ENCODE assay signal across 1 cellular context in the genomic region with DNA sequence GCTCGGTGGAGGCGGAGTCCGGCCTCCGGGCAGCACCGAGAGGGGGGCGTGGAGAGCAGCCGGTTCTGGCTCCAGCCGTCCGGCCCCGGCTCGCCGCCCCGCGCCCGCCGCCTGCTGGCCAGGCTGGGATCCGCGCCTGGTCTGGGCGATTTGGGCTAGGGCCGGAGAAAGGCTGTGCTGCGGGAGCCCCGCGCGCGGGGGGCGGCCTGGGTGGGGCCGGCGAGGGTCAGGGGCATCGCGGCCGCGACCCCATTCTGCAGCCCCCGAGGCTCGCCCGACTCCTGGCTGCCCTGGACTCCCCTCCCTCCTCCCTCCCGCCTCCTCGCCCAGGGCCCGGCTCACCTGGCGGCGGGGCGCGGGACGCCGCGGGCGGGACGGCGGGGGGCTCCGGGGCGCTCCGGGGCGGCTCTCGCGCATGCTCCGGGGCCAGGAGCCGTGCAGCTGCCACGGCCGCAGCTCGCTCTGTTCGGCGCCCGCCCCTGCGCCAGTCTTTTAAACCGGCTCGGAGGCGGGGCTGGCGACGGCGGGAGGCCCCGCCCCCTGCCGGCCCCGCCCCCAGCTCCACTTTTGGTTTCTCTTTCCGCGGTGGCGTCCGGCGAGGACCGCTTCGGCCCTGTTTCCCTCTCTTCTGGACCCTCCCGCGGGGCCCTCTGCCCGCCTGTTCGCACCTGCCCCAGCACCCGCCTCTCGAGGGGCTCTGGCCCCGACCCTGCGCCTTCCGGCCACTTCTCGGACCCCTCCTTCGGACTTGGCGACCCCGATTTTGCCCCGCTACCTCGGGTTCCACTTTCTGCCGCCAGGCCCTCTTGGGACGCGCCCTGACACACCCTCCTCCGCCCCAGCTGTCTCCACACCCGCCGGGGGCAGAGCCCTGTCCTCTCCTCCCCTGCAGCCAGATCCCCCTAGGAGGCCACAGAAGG.
TF ChIP-seq lines count a peak whose summit lies in the region.

A gene with protein sequence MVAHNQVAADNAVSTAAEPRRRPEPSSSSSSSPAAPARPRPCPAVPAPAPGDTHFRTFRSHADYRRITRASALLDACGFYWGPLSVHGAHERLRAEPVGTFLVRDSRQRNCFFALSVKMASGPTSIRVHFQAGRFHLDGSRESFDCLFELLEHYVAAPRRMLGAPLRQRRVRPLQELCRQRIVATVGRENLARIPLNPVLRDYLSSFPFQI (minus strand): TSS at position 468 of the 920 bp plus-strand sequence. CDS start 726 bp downstream, outside the sequence.

TF ChIP-seq in HepG2, 621 proteins besides CTCF, POLR2A, EP300 and RAD21 (continued from another document and continues in another):
- TF ChIP-seq, protein P1, sequence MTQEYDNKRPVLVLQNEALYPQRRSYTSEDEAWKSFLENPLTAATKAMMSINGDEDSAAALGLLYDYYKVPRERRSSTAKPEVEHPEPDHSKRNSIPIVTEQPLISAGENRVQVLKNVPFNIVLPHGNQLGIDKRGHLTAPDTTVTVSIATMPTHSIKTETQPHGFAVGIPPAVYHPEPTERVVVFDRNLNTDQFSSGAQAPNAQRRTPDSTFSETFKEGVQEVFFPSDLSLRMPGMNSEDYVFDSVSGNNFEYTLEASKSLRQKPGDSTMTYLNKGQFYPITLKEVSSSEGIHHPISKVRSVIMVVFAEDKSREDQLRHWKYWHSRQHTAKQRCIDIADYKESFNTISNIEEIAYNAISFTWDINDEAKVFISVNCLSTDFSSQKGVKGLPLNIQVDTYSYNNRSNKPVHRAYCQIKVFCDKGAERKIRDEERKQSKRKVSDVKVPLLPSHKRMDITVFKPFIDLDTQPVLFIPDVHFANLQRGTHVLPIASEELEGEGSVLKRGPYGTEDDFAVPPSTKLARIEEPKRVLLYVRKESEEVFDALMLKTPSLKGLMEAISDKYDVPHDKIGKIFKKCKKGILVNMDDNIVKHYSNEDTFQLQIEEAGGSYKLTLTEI (CRISPR knock-in tag; conservative IDR thresholded peaks at IDR 0.05) = no peak
- TF ChIP-seq ZSCAN30 (CRISPR knock-in tag; IDR thresholded peaks at IDR 0.05) (no peak; the same call in 1 of the 2 replicates), ZNF556 (CRISPR knock-in tag; IDR thresholded peaks at IDR 0.05; ENCODE audit: borderline replicate concordance) (0 out of 2 replicates have a peak, but pooled peaks have one; percentile 59), TAF15 (IDR thresholded peaks at IDR 0.05; ENCODE audit: low read depth, low read length, poor library complexity, severe bottlenecking) (no peak), HDAC1 (CRISPR knock-in tag; IDR thresholded peaks at IDR 0.05) (peak; percentile 57), ZFP82 (CRISPR knock-in tag; IDR thresholded peaks at IDR 0.05; ENCODE audit: borderline replicate concordance) (no peak; the same call in none of the 2 replicates), PHF8 (CRISPR knock-in tag; IDR thresholded peaks at IDR 0.05) (peak; percentile 91), ZNF773 (CRISPR knock-in tag; IDR thresholded peaks at IDR 0.05; ENCODE audit: borderline replicate concordance) (0 out of 2 replicates have a peak, but pooled peaks have one; percentile 59), FOXJ3 (CRISPR knock-in tag; IDR thresholded peaks at IDR 0.05; ENCODE audit: borderline replicate concordance) (peak; percentile 61), XRCC5 (optimal IDR thresholded peaks at IDR 0.05; ENCODE audit: low read length) (peak; percentile 87), MYC (CRISPR knock-in tag; IDR thresholded peaks at IDR 0.05; ENCODE audit: borderline replicate concordance) (peak; percentile 49), GTF3A (CRISPR knock-in tag; conservative IDR thresholded peaks at IDR 0.05) (no peak), SRSF9 (IDR thresholded peaks at IDR 0.05; ENCODE audit: borderline replicate concordance, insufficient read depth, low read depth, low read length, poor library complexity, severe bottlenecking) (no peak), ZNF264 (CRISPR knock-in tag; IDR thresholded peaks at IDR 0.05) (peak; percentile 64; the same call in 1 of the 2 replicates), HCFC1 (IDR thresholded peaks at IDR 0.05; ENCODE audit: low read depth, low read length) (no peak; the same call in 1 of the 2 replicates), IRX3 (CRISPR knock-in tag; IDR thresholded peaks at IDR 0.05; ENCODE audit: borderline replicate concordance, low read depth) (no peak), ATAD3A (CRISPR knock-in tag; IDR thresholded peaks at IDR 0.05) (no peak), POLR2AphosphoS5 (IDR thresholded peaks at IDR 0.05; ENCODE audit: low read depth, low read length) (peak; percentile 95), ZNF768 (CRISPR knock-in tag; IDR thresholded peaks at IDR 0.05) (peak; percentile 77), ZNF20 (CRISPR knock-in tag; IDR thresholded peaks at IDR 0.05) (peak; percentile 44), DR1 (CRISPR knock-in tag; IDR thresholded peaks at IDR 0.05) (peak; percentile 96), GZF1 (CRISPR knock-in tag; IDR thresholded peaks at IDR 0.05) (no peak), JDP2 (CRISPR knock-in tag; IDR thresholded peaks at IDR 0.05; ENCODE audit: borderline replicate concordance) (no peak; the same call in 1 of the 2 replicates)
- TF ChIP-seq, protein P2, sequence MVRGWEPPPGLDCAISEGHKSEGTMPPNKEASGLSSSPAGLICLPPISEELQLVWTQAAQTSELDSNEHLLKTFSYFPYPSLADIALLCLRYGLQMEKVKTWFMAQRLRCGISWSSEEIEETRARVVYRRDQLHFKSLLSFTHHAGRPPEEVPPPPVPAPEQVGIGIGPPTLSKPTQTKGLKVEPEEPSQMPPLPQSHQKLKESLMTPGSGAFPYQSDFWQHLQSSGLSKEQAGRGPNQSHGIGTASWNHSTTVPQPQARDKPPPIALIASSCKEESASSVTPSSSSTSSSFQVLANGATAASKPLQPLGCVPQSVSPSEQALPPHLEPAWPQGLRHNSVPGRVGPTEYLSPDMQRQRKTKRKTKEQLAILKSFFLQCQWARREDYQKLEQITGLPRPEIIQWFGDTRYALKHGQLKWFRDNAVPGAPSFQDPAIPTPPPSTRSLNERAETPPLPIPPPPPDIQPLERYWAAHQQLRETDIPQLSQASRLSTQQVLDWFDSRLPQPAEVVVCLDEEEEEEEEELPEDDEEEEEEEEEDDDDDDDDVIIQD (CRISPR knock-in tag; IDR thresholded peaks at IDR 0.05; ENCODE audit: low read depth) = no peak
- TF ChIP-seq, protein P3, sequence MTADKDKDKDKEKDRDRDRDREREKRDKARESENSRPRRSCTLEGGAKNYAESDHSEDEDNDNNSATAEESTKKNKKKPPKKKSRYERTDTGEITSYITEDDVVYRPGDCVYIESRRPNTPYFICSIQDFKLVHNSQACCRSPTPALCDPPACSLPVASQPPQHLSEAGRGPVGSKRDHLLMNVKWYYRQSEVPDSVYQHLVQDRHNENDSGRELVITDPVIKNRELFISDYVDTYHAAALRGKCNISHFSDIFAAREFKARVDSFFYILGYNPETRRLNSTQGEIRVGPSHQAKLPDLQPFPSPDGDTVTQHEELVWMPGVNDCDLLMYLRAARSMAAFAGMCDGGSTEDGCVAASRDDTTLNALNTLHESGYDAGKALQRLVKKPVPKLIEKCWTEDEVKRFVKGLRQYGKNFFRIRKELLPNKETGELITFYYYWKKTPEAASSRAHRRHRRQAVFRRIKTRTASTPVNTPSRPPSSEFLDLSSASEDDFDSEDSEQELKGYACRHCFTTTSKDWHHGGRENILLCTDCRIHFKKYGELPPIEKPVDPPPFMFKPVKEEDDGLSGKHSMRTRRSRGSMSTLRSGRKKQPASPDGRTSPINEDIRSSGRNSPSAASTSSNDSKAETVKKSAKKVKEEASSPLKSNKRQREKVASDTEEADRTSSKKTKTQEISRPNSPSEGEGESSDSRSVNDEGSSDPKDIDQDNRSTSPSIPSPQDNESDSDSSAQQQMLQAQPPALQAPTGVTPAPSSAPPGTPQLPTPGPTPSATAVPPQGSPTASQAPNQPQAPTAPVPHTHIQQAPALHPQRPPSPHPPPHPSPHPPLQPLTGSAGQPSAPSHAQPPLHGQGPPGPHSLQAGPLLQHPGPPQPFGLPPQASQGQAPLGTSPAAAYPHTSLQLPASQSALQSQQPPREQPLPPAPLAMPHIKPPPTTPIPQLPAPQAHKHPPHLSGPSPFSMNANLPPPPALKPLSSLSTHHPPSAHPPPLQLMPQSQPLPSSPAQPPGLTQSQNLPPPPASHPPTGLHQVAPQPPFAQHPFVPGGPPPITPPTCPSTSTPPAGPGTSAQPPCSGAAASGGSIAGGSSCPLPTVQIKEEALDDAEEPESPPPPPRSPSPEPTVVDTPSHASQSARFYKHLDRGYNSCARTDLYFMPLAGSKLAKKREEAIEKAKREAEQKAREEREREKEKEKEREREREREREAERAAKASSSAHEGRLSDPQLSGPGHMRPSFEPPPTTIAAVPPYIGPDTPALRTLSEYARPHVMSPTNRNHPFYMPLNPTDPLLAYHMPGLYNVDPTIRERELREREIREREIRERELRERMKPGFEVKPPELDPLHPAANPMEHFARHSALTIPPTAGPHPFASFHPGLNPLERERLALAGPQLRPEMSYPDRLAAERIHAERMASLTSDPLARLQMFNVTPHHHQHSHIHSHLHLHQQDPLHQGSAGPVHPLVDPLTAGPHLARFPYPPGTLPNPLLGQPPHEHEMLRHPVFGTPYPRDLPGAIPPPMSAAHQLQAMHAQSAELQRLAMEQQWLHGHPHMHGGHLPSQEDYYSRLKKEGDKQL (CRISPR knock-in tag; IDR thresholded peaks at IDR 0.05; ENCODE audit: low read depth) = 0 out of 2 replicates have a peak, but pooled peaks have one; percentile 52
- TF ChIP-seq, protein P4, sequence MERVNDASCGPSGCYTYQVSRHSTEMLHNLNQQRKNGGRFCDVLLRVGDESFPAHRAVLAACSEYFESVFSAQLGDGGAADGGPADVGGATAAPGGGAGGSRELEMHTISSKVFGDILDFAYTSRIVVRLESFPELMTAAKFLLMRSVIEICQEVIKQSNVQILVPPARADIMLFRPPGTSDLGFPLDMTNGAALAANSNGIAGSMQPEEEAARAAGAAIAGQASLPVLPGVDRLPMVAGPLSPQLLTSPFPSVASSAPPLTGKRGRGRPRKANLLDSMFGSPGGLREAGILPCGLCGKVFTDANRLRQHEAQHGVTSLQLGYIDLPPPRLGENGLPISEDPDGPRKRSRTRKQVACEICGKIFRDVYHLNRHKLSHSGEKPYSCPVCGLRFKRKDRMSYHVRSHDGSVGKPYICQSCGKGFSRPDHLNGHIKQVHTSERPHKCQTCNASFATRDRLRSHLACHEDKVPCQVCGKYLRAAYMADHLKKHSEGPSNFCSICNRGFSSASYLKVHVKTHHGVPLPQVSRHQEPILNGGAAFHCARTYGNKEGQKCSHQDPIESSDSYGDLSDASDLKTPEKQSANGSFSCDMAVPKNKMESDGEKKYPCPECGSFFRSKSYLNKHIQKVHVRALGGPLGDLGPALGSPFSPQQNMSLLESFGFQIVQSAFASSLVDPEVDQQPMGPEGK (CRISPR knock-in tag; IDR thresholded peaks at IDR 0.05) = peak; percentile 92
- TF ChIP-seq, protein P5, sequence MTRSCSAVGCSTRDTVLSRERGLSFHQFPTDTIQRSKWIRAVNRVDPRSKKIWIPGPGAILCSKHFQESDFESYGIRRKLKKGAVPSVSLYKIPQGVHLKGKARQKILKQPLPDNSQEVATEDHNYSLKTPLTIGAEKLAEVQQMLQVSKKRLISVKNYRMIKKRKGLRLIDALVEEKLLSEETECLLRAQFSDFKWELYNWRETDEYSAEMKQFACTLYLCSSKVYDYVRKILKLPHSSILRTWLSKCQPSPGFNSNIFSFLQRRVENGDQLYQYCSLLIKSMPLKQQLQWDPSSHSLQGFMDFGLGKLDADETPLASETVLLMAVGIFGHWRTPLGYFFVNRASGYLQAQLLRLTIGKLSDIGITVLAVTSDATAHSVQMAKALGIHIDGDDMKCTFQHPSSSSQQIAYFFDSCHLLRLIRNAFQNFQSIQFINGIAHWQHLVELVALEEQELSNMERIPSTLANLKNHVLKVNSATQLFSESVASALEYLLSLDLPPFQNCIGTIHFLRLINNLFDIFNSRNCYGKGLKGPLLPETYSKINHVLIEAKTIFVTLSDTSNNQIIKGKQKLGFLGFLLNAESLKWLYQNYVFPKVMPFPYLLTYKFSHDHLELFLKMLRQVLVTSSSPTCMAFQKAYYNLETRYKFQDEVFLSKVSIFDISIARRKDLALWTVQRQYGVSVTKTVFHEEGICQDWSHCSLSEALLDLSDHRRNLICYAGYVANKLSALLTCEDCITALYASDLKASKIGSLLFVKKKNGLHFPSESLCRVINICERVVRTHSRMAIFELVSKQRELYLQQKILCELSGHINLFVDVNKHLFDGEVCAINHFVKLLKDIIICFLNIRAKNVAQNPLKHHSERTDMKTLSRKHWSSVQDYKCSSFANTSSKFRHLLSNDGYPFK (CRISPR knock-in tag; IDR thresholded peaks at IDR 0.05; ENCODE audit: borderline replicate concordance) = peak; percentile 89
- TF ChIP-seq, protein P6, sequence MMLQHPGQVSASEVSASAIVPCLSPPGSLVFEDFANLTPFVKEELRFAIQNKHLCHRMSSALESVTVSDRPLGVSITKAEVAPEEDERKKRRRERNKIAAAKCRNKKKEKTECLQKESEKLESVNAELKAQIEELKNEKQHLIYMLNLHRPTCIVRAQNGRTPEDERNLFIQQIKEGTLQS (CRISPR knock-in tag; IDR thresholded peaks at IDR 0.05) = peak; percentile 37
- TF ChIP-seq, protein P7, sequence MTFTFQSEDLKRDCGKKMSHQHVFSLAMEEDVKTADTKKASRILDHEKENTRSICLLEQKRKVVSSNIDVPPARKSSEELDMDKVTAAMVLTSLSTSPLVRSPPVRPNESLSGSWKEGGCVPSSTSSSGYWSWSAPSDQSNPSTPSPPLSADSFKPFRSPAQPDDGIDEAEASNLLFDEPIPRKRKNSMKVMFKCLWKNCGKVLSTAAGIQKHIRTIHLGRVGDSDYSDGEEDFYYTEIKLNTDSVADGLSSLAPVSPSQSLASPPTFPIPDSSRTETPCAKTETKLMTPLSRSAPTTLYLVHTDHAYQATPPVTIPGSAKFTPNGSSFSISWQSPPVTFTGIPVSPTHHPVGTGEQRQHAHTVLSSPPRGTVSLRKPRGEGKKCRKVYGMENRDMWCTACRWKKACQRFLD (CRISPR knock-in tag; IDR thresholded peaks at IDR 0.05; ENCODE audit: borderline replicate concordance) = peak; percentile 12; the same call in 1 of the 2 replicates
- TF ChIP-seq, protein P8, sequence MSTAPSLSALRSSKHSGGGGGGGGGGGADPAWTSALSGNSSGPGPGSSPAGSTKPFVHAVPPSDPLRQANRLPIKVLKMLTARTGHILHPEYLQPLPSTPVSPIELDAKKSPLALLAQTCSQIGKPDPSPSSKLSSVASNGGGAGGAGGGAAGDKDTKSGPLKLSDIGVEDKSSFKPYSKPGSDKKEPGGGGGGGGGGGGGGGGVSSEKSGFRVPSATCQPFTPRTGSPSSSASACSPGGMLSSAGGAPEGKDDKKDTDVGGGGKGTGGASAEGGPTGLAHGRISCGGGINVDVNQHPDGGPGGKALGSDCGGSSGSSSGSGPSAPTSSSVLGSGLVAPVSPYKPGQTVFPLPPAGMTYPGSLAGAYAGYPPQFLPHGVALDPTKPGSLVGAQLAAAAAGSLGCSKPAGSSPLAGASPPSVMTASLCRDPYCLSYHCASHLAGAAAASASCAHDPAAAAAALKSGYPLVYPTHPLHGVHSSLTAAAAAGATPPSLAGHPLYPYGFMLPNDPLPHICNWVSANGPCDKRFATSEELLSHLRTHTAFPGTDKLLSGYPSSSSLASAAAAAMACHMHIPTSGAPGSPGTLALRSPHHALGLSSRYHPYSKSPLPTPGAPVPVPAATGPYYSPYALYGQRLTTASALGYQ (CRISPR knock-in tag; IDR thresholded peaks at IDR 0.05) = peak; percentile 52; the same call in 1 of the 2 replicates
